ENCODE assay signal across 8 cellular contexts in the genomic region with DNA sequence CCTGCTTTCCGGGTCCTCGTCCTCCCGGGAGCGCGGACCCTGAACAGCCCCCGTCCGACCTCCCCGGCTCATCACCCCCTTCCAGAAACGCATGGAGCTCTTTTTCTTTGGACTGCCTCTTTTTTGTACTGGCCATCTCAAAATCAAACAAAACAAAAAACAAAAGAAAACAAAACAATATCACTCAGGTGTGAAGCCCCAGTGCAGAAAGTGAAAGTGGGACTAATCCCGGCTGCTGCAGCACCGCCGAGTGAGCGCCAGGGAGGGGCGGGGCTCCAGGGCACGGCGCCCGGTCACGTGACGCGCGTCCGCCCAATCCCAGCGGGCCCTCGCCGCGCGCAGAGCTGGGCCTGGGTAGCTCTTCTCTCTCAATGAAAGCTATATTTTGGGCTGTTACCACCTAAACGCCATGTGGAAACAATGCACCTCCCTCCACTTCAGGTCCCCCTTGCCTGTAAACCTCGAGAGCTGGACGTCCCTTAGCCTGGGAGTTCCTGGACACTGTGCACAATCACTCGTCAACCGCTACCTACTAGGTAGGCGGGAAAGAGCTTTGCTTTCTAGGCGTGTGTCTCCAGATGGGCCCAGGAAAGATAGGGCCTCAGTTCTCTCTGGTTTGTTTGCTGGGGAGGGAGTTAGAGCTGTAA.
DNase-seq lines count a peak whose midpoint lies in the region; ATAC-seq and TF ChIP-seq lines count a peak whose summit lies in the region.

No MANE protein-coding gene starts in this region.

- peaks cover 12 to 30% of the 10 kb centered on the region in 2 donors for H3K27me3 ChIP-seq in right lobe of liver

- no peaks in the 10 kb centered on the region for H3K36me3 ChIP-seq in right lobe of liver

- peaks cover 45% of the 10 kb centered on the region for H3K4me1 Mint-ChIP-seq in activated CD4-positive, alpha-beta T cell treated with anti-CD3 and anti-CD28 coated beads, Interleukin-2, amount 10 ng/mL, durations not matched to agents 24 days and 14 days
- H3K4me1 Mint-ChIP-seq in dendritic cell treated with granulocyte-macrophage colony-stimulating factor and Interleukin-4, amounts not matched to agents 40 ng/mL and 50 ng/mL, for 4 days (ENCODE audit: low read depth): peaks cover 51% of the 10 kb centered on the region

- intact Hi-C loops in activated CD4-positive, alpha-beta T cell treated with anti-CD3 and anti-CD28 coated beads, Interleukin-2, amount 10 ng/mL, durations not matched to agents 24 days and 14 days (cut with micrococcal nuclease): loop anchor here (1.0 to 10.0 kb wide), 9 partner anchors 9 to 532 kb away; no protein-coding TSS in a partner anchor
- intact Hi-C loops in dendritic cell treated with granulocyte-macrophage colony-stimulating factor and Interleukin-4, amounts not matched to agents 40 ng/mL and 50 ng/mL, for 4 days (cut with micrococcal nuclease): loop anchor here (2.0 to 10.0 kb wide), 4 partner anchors 40 to 508 kb away; no protein-coding TSS in a partner anchor
- intact Hi-C loops in right lobe of liver (cut with DNase I): no loop called here

- WGBS in right lobe of liver (ENCODE audit: insufficient coverage, low coverage, low lambda C conversion rate, missing lambda C conversion rate): 4% methylated on average over 27 of the region's 34 CpGs

- H3K9me3 ChIP-seq in right lobe of liver: no peaks in the 10 kb centered on the region

- no peak for TF ChIP-seq CTCF in right lobe of liver (IDR thresholded peaks at IDR 0.05)

- H3K4me3 Mint-ChIP-seq in activated CD4-positive, alpha-beta T cell treated with anti-CD3 and anti-CD28 coated beads, Interleukin-2, amount 10 ng/mL, durations not matched to agents 24 days and 14 days: peak overlapping the region; percentile 93
- H3K4me3 Mint-ChIP-seq in dendritic cell treated with granulocyte-macrophage colony-stimulating factor and Interleukin-4, amounts not matched to agents 40 ng/mL and 50 ng/mL, for 4 days: peak overlapping the region; percentile 93

- H3K27ac ChIP-seq in right lobe of liver: peak overlapping the region; percentile 36 to 73 (median 42)

- H3K27me3 Mint-ChIP-seq in activated CD4-positive, alpha-beta T cell treated with anti-CD3 and anti-CD28 coated beads, Interleukin-2, amount 10 ng/mL, durations not matched to agents 24 days and 14 days: peaks cover 37% of the 10 kb centered on the region
- peaks cover 15% of the 10 kb centered on the region for H3K27me3 Mint-ChIP-seq in dendritic cell treated with granulocyte-macrophage colony-stimulating factor and Interleukin-4, amounts not matched to agents 40 ng/mL and 50 ng/mL, for 4 days

- no peaks in the 10 kb centered on the region for H3K9me3 Mint-ChIP-seq in activated CD4-positive, alpha-beta T cell treated with anti-CD3 and anti-CD28 coated beads, Interleukin-2, amount 10 ng/mL, durations not matched to agents 24 days and 14 days
- no peaks in the 10 kb centered on the region for H3K9me3 Mint-ChIP-seq in dendritic cell treated with granulocyte-macrophage colony-stimulating factor and Interleukin-4, amounts not matched to agents 40 ng/mL and 50 ng/mL, for 4 days

- no peaks in the 10 kb centered on the region for H3K36me3 Mint-ChIP-seq in activated CD4-positive, alpha-beta T cell treated with anti-CD3 and anti-CD28 coated beads, Interleukin-2, amount 10 ng/mL, durations not matched to agents 24 days and 14 days (ENCODE audit: low read depth)
- H3K36me3 Mint-ChIP-seq in dendritic cell treated with granulocyte-macrophage colony-stimulating factor and Interleukin-4, amounts not matched to agents 40 ng/mL and 50 ng/mL, for 4 days (ENCODE audit: low read depth): peaks cover 28% of the 10 kb centered on the region

- no peak for TF ChIP-seq POLR2A in right lobe of liver (IDR thresholded peaks at IDR 0.05)

- peaks cover 0 to 21% (median 4%) of the 10 kb centered on the region in 4 donors for H3K4me1 ChIP-seq in right lobe of liver

- DNase-seq in AG08396 (ENCODE audit: low spot score): peak; percentile 95
- DNase-seq in NCI-H2227 treated with DMSO at 0.1 percent for 48 hours (lab: John Stamatoyannopoulos, UW): peak; percentile 68
- DNase-seq in activated CD4-positive, alpha-beta T cell treated with anti-CD3 and anti-CD28 coated beads, Interleukin-2, amount 10 ng/mL, durations not matched to agents 24 days and 14 days: peak; percentile 98
- DNase-seq in right lobe of liver: peak; percentile 88 to 91 (median 91)
- DNase-seq in stimulated activated CD4-positive, alpha-beta T cell treated with anti-CD3 and anti-CD28 coated beads, Interleukin-4, amount 100 ng/mL, for 24 hours: peak; percentile 85

- peak; percentile 84 for ATAC-seq in GM18909 (IDR thresholded peaks at IDR 0.05; ENCODE audit: poor library complexity, unreplicated experiment)
- ATAC-seq in HG03135 (IDR thresholded peaks at IDR 0.05; ENCODE audit: unreplicated experiment): peak; percentile 87
- peak; percentile 92 to 95 (median 94) for ATAC-seq in right lobe of liver

- peak overlapping the region; percentile 91 for H3K27ac Mint-ChIP-seq in activated CD4-positive, alpha-beta T cell treated with anti-CD3 and anti-CD28 coated beads, Interleukin-2, amount 10 ng/mL, durations not matched to agents 24 days and 14 days
- H3K27ac Mint-ChIP-seq in dendritic cell treated with granulocyte-macrophage colony-stimulating factor and Interleukin-4, amounts not matched to agents 40 ng/mL and 50 ng/mL, for 4 days: peak overlapping the region; percentile 93

- peak overlapping the region; percentile 48 to 78 (median 63) for H3K4me3 ChIP-seq in right lobe of liver

Comparison
In these comparisons a context has a peak if more than half of its experiments do, and no peak if none do; other contexts are left out.
1. Peak in every context shown above with its lines: DNase-seq, ATAC-seq, H3K4me3 ChIP-seq and H3K27ac ChIP-seq.
2. intact Hi-C loops: an anchor here in activated CD4-positive, alpha-beta T cell treated with anti-CD3 and anti-CD28 coated beads, Interleukin-2, amount 10 ng/mL, durations not matched to agents 24 days and 14 days (1.0 to 10.0 kb wide) and dendritic cell treated with granulocyte-macrophage colony-stimulating factor and Interleukin-4, amounts not matched to agents 40 ng/mL and 50 ng/mL, for 4 days (2.0 to 10.0 kb wide); none called in right lobe of liver.